In the genomic region with DNA sequence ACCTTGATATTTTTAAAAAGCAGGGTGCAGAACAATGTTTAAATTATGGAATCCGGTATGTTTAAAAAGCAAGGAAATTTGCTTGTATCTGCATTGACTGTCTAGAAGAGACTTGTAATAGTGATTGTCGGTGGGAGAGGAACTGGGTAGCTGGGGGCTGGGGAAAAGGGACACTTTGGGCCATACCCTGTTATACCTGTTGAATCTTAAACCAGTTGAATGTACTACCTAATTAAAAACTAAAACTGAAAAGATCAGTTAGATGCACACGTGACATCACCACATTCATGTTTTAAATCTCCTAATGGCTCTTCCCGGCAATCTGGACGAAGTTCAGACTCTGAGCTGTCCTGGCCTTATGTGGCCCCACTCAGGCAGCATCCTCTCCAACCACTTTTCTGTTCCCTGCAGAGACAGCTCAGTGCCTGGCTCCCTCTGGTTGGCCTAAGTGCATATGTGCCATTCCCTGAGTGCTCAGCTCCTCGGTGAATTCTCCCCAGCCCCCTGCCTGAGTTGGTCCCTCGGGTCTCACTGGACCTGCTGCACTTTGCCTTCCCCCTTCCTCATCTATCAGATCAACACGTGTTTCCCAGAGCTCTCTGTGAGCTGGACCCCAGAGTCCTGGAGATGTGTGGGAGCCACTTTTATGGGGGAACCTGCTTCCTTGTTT, we compare ENCODE assay signal across 18 cellular contexts. TPM values are rescaled to one million over a fixed set of nuclear protein-coding genes. Genes with fewer than 3 reads are reported as not detected.
A peak's percentile ranks its signal among the peaks of the same experiment; 100 is the strongest.
DNase-seq lines count a peak whose midpoint lies in the region; ATAC-seq and TF ChIP-seq lines count a peak whose summit lies in the region.
"Had no signal": no experiment of that assay in that cellular context is flagged by ENCODE, and none has a peak within 500 bp of the region (broad histone marks: within the 10 kb centered on the region; RNA-seq: fewer than 3 reads in every experiment).

No MANE protein-coding gene starts in this region.

- H3K4me3 ChIP-seq in coronary artery (no peak overlapping the region), foreskin fibroblast (ENCODE audit: low read depth in 1 of 2, low read length in 2 of 2) (no peak overlapping the region), neuronal stem cell (ENCODE audit: low read length in 2 of 2) (no peak overlapping the region), upper lobe of right lung (no peak overlapping the region), sigmoid colon (no peak overlapping the region)
- H3K4me3 ChIP-seq: A549 had no signal

- DNase-seq in coronary artery (ENCODE audit: low spot score): peak; percentile 68
- DNase-seq in foreskin fibroblast: peak; percentile 13 to 30
- DNase-seq in neuronal stem cell (ENCODE audit: low spot score): no peak
- DNase-seq in upper lobe of right lung: peak; percentile 21
- no peak for DNase-seq in sigmoid colon
- no peak for DNase-seq in COR-L47 (lab: John Stamatoyannopoulos, UW)
- DNase-seq: Caco-2; CD8-positive, alpha-beta T cell; DND-41; GDM1; H7 had no signal

- H4K8ac ChIP-seq in neuronal stem cell (ENCODE audit: low read depth, low read length): no peak overlapping the region

- no peak overlapping the region for H2AK5ac ChIP-seq in neuronal stem cell (ENCODE audit: low read depth, low read length)

- no peak overlapping the region for H3K14ac ChIP-seq in neuronal stem cell (ENCODE audit: low read length)

- TF ChIP-seq CTCF in coronary artery (IDR thresholded peaks at IDR 0.05) (no peak), foreskin fibroblast (IDR thresholded peaks at IDR 0.05; ENCODE audit: low read depth, low read length) (no peak), upper lobe of right lung (IDR thresholded peaks at IDR 0.05) (no peak), sigmoid colon (IDR thresholded peaks at IDR 0.05) (no peak)

- H3K4me1 ChIP-seq in neuronal stem cell (ENCODE audit: control insufficient read depth in 2 of 2, insufficient read depth in 1 of 2, low read depth in 1 of 2, low read length in 2 of 2) (peaks cover 0 to 14% of the 10 kb centered on the region in 2 donors), upper lobe of right lung (peaks cover 4% of the 10 kb centered on the region), sigmoid colon (peaks cover 0 to 12% (median 9%) of the 10 kb centered on the region in 4 donors)
- H3K4me1 ChIP-seq: Caco-2 had no signal

- H3K79me1 ChIP-seq in neuronal stem cell (ENCODE audit: low read depth, low read length): no peaks in the 10 kb centered on the region

- H3K9ac ChIP-seq in neuronal stem cell (ENCODE audit: low read depth, low read length, poor library complexity): no peak overlapping the region

- no peak overlapping the region for H2AFZ ChIP-seq in neuronal stem cell (ENCODE audit: low read length)

- no peak overlapping the region for H2BK12ac ChIP-seq in neuronal stem cell (ENCODE audit: low read length)

- H3K4me2 ChIP-seq in neuronal stem cell (ENCODE audit: insufficient read depth, low read length, poor library complexity, severe bottlenecking): no peak overlapping the region
- H3K4me2 ChIP-seq: A549 had no signal

- H2BK15ac ChIP-seq in neuronal stem cell (ENCODE audit: low read length): no peak overlapping the region

- no peak overlapping the region for H2BK5ac ChIP-seq in neuronal stem cell (ENCODE audit: low read length)

- no peak for TF ChIP-seq POLR2A in sigmoid colon (IDR thresholded peaks at IDR 0.05)

- H3K23ac ChIP-seq in neuronal stem cell (ENCODE audit: low read depth, low read length, poor library complexity): no peak overlapping the region

- intact Hi-C loops in upper lobe of right lung (cut with DNase I) (no loop called here), sigmoid colon (cut with DNase I) (loop anchor here (10.0 kb wide), 1 partner anchor 377 kb away; no protein-coding TSS in a partner anchor)

- ATAC-seq in upper lobe of right lung (no peak), esophagus mucosa (no peak)
- ATAC-seq: A549; CD8-positive, alpha-beta T cell had no signal

- no peak for TF ChIP-seq EP300 in sigmoid colon (IDR thresholded peaks at IDR 0.05)

- H3K27me3 ChIP-seq in neuronal stem cell (ENCODE audit: control insufficient read depth in 3 of 3, insufficient read depth in 3 of 3, low read depth in 1 of 3, low read length in 3 of 3) (peaks cover 0 to 52% (median 10%) of the 10 kb centered on the region in 3 experiments), upper lobe of right lung (peaks cover 27% of the 10 kb centered on the region), sigmoid colon (peaks cover 6 to 30% (median 30%) of the 10 kb centered on the region in 3 donors)

- peak overlapping the region; percentile 27 for H3K18ac ChIP-seq in neuronal stem cell (ENCODE audit: low read length)

- no peaks in the 10 kb centered on the region for H3K36me3 ChIP-seq in neuronal stem cell (replicated peaks in 1 of 2; ENCODE audit: control insufficient read depth in 2 of 2, insufficient read depth in 2 of 2, low read length in 2 of 2)
- no peaks in the 10 kb centered on the region for H3K36me3 ChIP-seq in upper lobe of right lung
- H3K36me3 ChIP-seq in sigmoid colon: no peaks in the 10 kb centered on the region

- no peak overlapping the region for H3K27ac ChIP-seq in coronary artery
- no peak overlapping the region for H3K27ac ChIP-seq in neuronal stem cell (replicated peaks; ENCODE audit: low read length)
- H3K27ac ChIP-seq in upper lobe of right lung: no peak overlapping the region
- H3K27ac ChIP-seq in sigmoid colon: no peak overlapping the region
- H3K27ac ChIP-seq: A549 had no signal

- H3K9me3 ChIP-seq in neuronal stem cell (replicated peaks in 1 of 2; ENCODE audit: control insufficient read depth in 2 of 2, insufficient read depth in 1 of 2, low read depth in 1 of 2, low read length in 2 of 2) (no peaks in the 10 kb centered on the region), upper lobe of right lung (no peaks in the 10 kb centered on the region), sigmoid colon (no peaks in the 10 kb centered on the region)
- H3K9me3 ChIP-seq: A549, Caco-2 had no signal

- H2BK120ac ChIP-seq in neuronal stem cell (ENCODE audit: low read depth, low read length): no peak overlapping the region

- no peak overlapping the region for H3K4ac ChIP-seq in neuronal stem cell (ENCODE audit: low read length)

- H4K91ac ChIP-seq in neuronal stem cell (ENCODE audit: low read depth, low read length, poor library complexity): no peak overlapping the region

- no CpG with 5 or more reads among the region's 8 CpGs for WGBS in neuronal stem cell (ENCODE audit: extremely low coverage in 2 of 2, insufficient read length in 2 of 2, insufficient replicate concordance in 1 of 2), 2 donors
- 71 to 75% methylated on average over 8 of the region's 8 CpGs for WGBS in sigmoid colon, 2 donors

RNA-seq across cellular contexts. Expression of a gene that starts 36.3 kb away (rescaled TPM):
- 0.07 TPM for polyA plus RNA-seq in neuronal stem cell (2013, experiment 1 of 2)
- 0.19 TPM for polyA plus RNA-seq in neuronal stem cell (2013, experiment 2 of 2)
- total RNA-seq in upper lobe of right lung: 3.6 TPM
- total RNA-seq in esophagus mucosa: 6.7 TPM
- total RNA-seq in sigmoid colon: under 1 TPM in 2 of 4 donors, not detected in 2; 0.16 to 0.36 TPM
- polyA plus RNA-seq in sigmoid colon: 10 to 100 TPM in 1 of 3 donors, 1 to 10 TPM in 2; 3.0 to 15.1 (median 5.3) TPM
- total RNA-seq: CD8-positive, alpha-beta T cell had no signal
- polyA plus RNA-seq: AG04450, BJ, CD14-positive monocyte, IgD-negative memory B cell had no signal

RNA-seq across cellular contexts. Expression of a gene that starts 56.4 kb away (rescaled TPM):
- 0.06 TPM for polyA plus RNA-seq in neuronal stem cell (2013, experiment 1 of 2)
- polyA plus RNA-seq in neuronal stem cell (2013, experiment 2 of 2): 0.04 TPM
- total RNA-seq in upper lobe of right lung (not detected), esophagus mucosa (not detected), sigmoid colon (not detected)
- polyA plus RNA-seq in sigmoid colon: not detected
- total RNA-seq: Caco-2; CD8-positive, alpha-beta T cell; HT-29 had no signal
- polyA plus RNA-seq: A549, AG04450, BJ, CD14-positive monocyte, IgD-negative memory B cell had no signal

Comparison
In these comparisons a context has a peak if more than half of its experiments do, and no peak if none do; other contexts are left out.
1. DNase-seq: peak in coronary artery (single experiment), foreskin fibroblast (2 of 2) and upper lobe of right lung (single experiment); none in neuronal stem cell (single experiment), sigmoid colon (single experiment) and COR-L47 (single experiment).